2 cellular contexts compared by ENCODE assay signal in genomic region chr4:104302731-104303130, GRCh38.
TF ChIP-seq lines count a peak whose summit lies in the region.

No MANE protein-coding gene starts in this region.

TF ChIP-seq in SK-N-SH, 30 proteins besides CTCF, POLR2A, EP300 and RAD21 (continued from another document):
- TF ChIP-seq ZBTB33 (IDR thresholded peaks at IDR 0.05; ENCODE audit: borderline replicate concordance, low read depth) (no peak), USF2 (IDR thresholded peaks at IDR 0.05; ENCODE audit: borderline replicate concordance, low read depth, low read length) (no peak), JUND (IDR thresholded peaks at IDR 0.05) (no peak), POLR2AphosphoS5 (IDR thresholded peaks at IDR 0.05; ENCODE audit: low read depth, low read length) (no peak), FOXM1 (IDR thresholded peaks at IDR 0.05; ENCODE audit: low read depth) (no peak), YY1 (IDR thresholded peaks at IDR 0.05; ENCODE audit: low read depth) (no peak), RFX5 (IDR thresholded peaks at IDR 0.05; ENCODE audit: low read length) (no peak), TCF12 (IDR thresholded peaks at IDR 0.05) (no peak), PBX3 (IDR thresholded peaks at IDR 0.05) (no peak), EZH2phosphoT487 (IDR thresholded peaks at IDR 0.05; ENCODE audit: borderline replicate concordance, low read depth) (no peak), NFIC (IDR thresholded peaks at IDR 0.05; ENCODE audit: borderline replicate concordance) (no peak), RCOR1 (IDR thresholded peaks at IDR 0.05; ENCODE audit: low read length) (no peak), FOSL2 (IDR thresholded peaks at IDR 0.05; ENCODE audit: borderline replicate concordance, low read depth) (no peak), MAX (IDR thresholded peaks at IDR 0.05; ENCODE audit: low read depth) (no peak), SIN3A (IDR thresholded peaks at IDR 0.05; ENCODE audit: borderline replicate concordance, low read depth, low read length) (no peak)

TF ChIP-seq in SK-N-SH treated with all-trans-retinoic acid at 6 μM for 48 hours, 23 proteins besides CTCF, POLR2A, EP300 and RAD21 (continued from another document):
- no peak for TF ChIP-seq TSHZ2 (CRISPR knock-in tag; IDR thresholded peaks at IDR 0.05)
- no peak for TF ChIP-seq ZFP3 (CRISPR knock-in tag; IDR thresholded peaks at IDR 0.05)
